8 cellular contexts compared by ENCODE assay signal in genomic region chr22:23402275-23403151, GRCh38.
A peak's percentile ranks its signal among the peaks of the same experiment; 100 is the strongest.
DNase-seq lines count a peak whose midpoint lies in the region; ATAC-seq, FAIRE-seq and TF ChIP-seq lines count a peak whose summit lies in the region.

No MANE protein-coding gene starts in this region.

- no peak overlapping the region for H2AFZ ChIP-seq in Karpas-422 (ENCODE audit: low read length)

- no peak for FAIRE-seq in kidney (lab: Jason Lieb, UNC)

- H3K79me2 ChIP-seq in Karpas-422 (ENCODE audit: low read length) = no peaks in the 10 kb centered on the region

- ATAC-seq in GM18861 (IDR thresholded peaks at IDR 0.05; ENCODE audit: unreplicated experiment) = peak; percentile 56

- intact Hi-C loops in kidney (cut with DNase I) = no loop called here

- no peaks in the 10 kb centered on the region for H3K36me3 ChIP-seq in Karpas-422 (ENCODE audit: insufficient read depth, low read length)
- H3K36me3 ChIP-seq in kidney (ENCODE audit: control insufficient read depth in 1 of 2, insufficient read depth in 2 of 2, low read length in 2 of 2) = no peaks in the 10 kb centered on the region

- peak; percentile 40 for TF ChIP-seq CTCF in kidney (IDR thresholded peaks at IDR 0.05; ENCODE audit: borderline replicate concordance, extremely low read depth, insufficient read depth)

- peak; percentile 17 for DNase-seq in AG08395 (ENCODE audit: low spot score)
- peak; percentile 93 for DNase-seq in Karpas-422
- peak in 3 of 5 donors; percentile 29 to 39 (median 37) for DNase-seq in T-helper 1 cell
- peak in 38 of 61 donors; percentile 8 to 82 (median 37) for DNase-seq in caudate nucleus (lab: John Stamatoyannopoulos, UW)
- DNase-seq in kidney = peak; percentile 90
- peak; percentile 53 for DNase-seq in stimulated activated CD4-positive, alpha-beta T cell treated with anti-CD3 and anti-CD28 coated beads, Interleukin-4, amount 100 ng/mL, for 1 hour
- DNase-seq in KG1 (lab: John Stamatoyannopoulos, UW) = no peak

- H3K4me3 ChIP-seq in Karpas-422 (ENCODE audit: low read length) (peak overlapping the region; percentile 51; the same call in 1 of the 2 replicates), kidney (ENCODE audit: low read length in 2 of 2) (peak overlapping the region in 1 of 2 donors; percentile 35)

- no peak overlapping the region for H3K27ac ChIP-seq in Karpas-422 (ENCODE audit: low read length)
- H3K27ac ChIP-seq in caudate nucleus (ENCODE audit: low read depth, low read length) = peak overlapping the region; percentile 58
- H3K27ac ChIP-seq in kidney (ENCODE audit: low read depth in 2 of 2, low read length in 2 of 2) = no peak overlapping the region

- H3K4me1 ChIP-seq in Karpas-422 (ENCODE audit: low read length) = peaks cover 27% of the 10 kb centered on the region
- peaks cover 0 to 2% of the 10 kb centered on the region in 2 donors for H3K4me1 ChIP-seq in kidney (ENCODE audit: control insufficient read depth in 1 of 2, insufficient read depth in 1 of 2, low read depth in 1 of 2, low read length in 2 of 2)

- H3K9ac ChIP-seq in Karpas-422 (ENCODE audit: low read length) (peak overlapping the region; percentile 67), kidney (ENCODE audit: low read length in 2 of 2) (peak overlapping the region; percentile 48 to 51)

- no peaks in the 10 kb centered on the region for H3K9me2 ChIP-seq in Karpas-422 (replicated peaks; ENCODE audit: insufficient read depth, low read length)

- 0 out of 2 replicates have a peak, but pooled peaks cover 4% of the 10 kb centered on the region for H4K20me1 ChIP-seq in Karpas-422 (ENCODE audit: insufficient read depth, low read depth, low read length)

- H3K4me2 ChIP-seq in Karpas-422 (ENCODE audit: low read depth, low read length, poor library complexity, severe bottlenecking) = peak overlapping the region; percentile 63

- H3K9me3 ChIP-seq in Karpas-422 (ENCODE audit: low read length) = no peaks in the 10 kb centered on the region
- no peaks in the 10 kb centered on the region for H3K9me3 ChIP-seq in kidney (ENCODE audit: control insufficient read depth in 1 of 2, low read length in 2 of 2)

- no peaks in the 10 kb centered on the region for H3K27me3 ChIP-seq in Karpas-422 (ENCODE audit: low read length)
